Comparison of ENCODE assay signal across 7 cellular contexts in the genomic region with DNA sequence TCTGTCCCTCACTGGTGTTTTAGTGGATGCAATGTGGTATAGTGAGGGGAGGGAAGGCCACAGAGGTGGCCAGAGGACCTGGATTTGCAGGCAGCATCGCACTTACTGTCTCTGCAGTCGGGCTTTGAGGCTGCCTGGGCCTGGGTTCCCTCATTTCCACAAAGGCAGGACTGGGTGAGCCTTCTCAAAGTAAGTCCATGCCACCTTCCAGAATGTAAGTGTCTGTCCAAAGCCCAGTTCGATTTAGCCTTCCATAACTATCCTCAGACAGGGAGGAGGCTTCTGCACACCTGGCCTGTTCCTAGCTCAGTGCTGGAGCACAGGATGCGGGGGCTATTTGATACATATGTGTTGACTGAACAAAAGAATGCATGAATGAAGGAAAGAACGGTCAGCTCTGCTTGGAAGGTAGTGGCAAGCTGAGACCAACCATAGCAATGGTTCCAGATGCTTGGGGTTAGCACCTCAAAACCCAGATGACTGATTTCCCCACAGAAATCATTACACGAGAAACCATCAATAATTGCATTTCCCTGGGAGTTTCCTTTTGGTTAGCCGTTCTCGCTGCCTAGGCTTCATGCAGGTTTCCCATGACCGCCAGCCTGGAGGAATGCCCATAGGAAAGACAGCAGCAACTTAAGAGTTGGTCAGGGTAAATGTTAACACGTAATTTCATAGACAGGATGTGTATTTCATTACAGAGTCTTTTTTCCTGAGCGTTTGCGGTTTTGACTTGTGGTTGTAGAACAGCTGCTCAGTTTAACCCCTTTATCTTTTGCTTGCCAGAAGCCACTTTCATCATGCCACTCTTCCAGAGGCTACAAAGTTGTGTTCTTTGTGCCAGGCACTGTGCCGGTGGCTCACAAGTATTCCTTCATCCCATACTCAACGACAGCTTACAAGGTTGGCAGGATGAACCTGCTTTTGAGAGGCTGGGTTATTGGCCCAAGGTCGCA. TPM values are rescaled to one million over a fixed set of nuclear protein-coding genes. Genes with fewer than 3 reads are reported as not detected.
DNase-seq lines count a peak whose midpoint lies in the region; ATAC-seq lines count a peak whose summit lies in the region.

No MANE protein-coding gene starts in this region.

- no peaks in the 10 kb centered on the region for H3K9me3 Mint-ChIP-seq in activated CD4-positive, alpha-beta memory T cell treated with anti-CD3 and anti-CD28 coated beads for 36 hours
- H3K9me3 Mint-ChIP-seq in immature natural killer cell = no peaks in the 10 kb centered on the region

- peak; percentile 66 for DNase-seq in activated CD4-positive, alpha-beta memory T cell treated with anti-CD3 and anti-CD28 coated beads for 36 hours
- peak; percentile 73 to 75 (median 75) for DNase-seq in immature natural killer cell
- DNase-seq in left ventricle myocardium superior = no peak
- no peak for DNase-seq in D341Med (ENCODE audit: low spot score)

- intact Hi-C loops in activated CD4-positive, alpha-beta memory T cell treated with anti-CD3 and anti-CD28 coated beads for 36 hours (cut with micrococcal nuclease) = loop anchor here (1.0 to 10.0 kb wide), 6 partner anchors 11 to 687 kb away; a partner anchor contains a TSS
- intact Hi-C loops in left ventricle myocardium superior (cut with micrococcal nuclease) = no loop called here

- POLR2A ChIA-PET in activated CD4-positive, alpha-beta memory T cell treated with anti-CD3 and anti-CD28 coated beads for 36 hours (lab: Charles Lee) = interaction anchor here (1.2 to 2.3 kb wide), 4 partner anchors 8 to 84 kb away, joined by 5 to 11 read pairs (median 6); no protein-coding TSS in a partner anchor

- H3K27ac Mint-ChIP-seq in activated CD4-positive, alpha-beta memory T cell treated with anti-CD3 and anti-CD28 coated beads for 36 hours = peak overlapping the region; percentile 16
- peak overlapping the region; percentile 76 to 89 (median 86) for H3K27ac Mint-ChIP-seq in immature natural killer cell

- peak overlapping the region; percentile 76 for H3K4me3 Mint-ChIP-seq in activated CD4-positive, alpha-beta memory T cell treated with anti-CD3 and anti-CD28 coated beads for 36 hours
- H3K4me3 Mint-ChIP-seq in immature natural killer cell = peak overlapping the region; percentile 88 to 90 (median 89)

- CTCF ChIA-PET in activated CD4-positive, alpha-beta memory T cell treated with anti-CD3 and anti-CD28 coated beads for 36 hours (lab: Charles Lee) = interaction anchor here (1.0 to 2.8 kb wide), 3 partner anchors 13 to 552 kb away, joined by 3 to 18 read pairs (median 14); no protein-coding TSS in a partner anchor

- H3K27me3 Mint-ChIP-seq in activated CD4-positive, alpha-beta memory T cell treated with anti-CD3 and anti-CD28 coated beads for 36 hours = no peaks in the 10 kb centered on the region
- H3K27me3 Mint-ChIP-seq in immature natural killer cell (ENCODE audit: low read depth in 3 of 3) = peaks cover 9 to 20% (median 12%) of the 10 kb centered on the region in 3 donors

- H3K4me1 Mint-ChIP-seq in activated CD4-positive, alpha-beta memory T cell treated with anti-CD3 and anti-CD28 coated beads for 36 hours (ENCODE audit: low read depth) = peaks cover 63% of the 10 kb centered on the region
- peaks cover 62 to 64% of the 10 kb centered on the region in 2 donors for H3K4me1 Mint-ChIP-seq in immature natural killer cell

- H3K36me3 Mint-ChIP-seq in activated CD4-positive, alpha-beta memory T cell treated with anti-CD3 and anti-CD28 coated beads for 36 hours = peaks cover 4% of the 10 kb centered on the region
- H3K36me3 Mint-ChIP-seq in immature natural killer cell = peaks cover 0 to 6% (median 5%) of the 10 kb centered on the region in 3 donors

- ATAC-seq in GM18873 (IDR thresholded peaks at IDR 0.05; ENCODE audit: low FRiP score, unreplicated experiment) (peak; percentile 42), HG03575 (IDR thresholded peaks at IDR 0.05; ENCODE audit: extremely low read depth, insufficient number of reproducible peaks, low FRiP score, unreplicated experiment) (peak; percentile 38), HG02938 (IDR thresholded peaks at IDR 0.05; ENCODE audit: unreplicated experiment) (no peak), left ventricle myocardium superior (no peak)

RNA-seq across cellular contexts. Expression of a gene that starts 2.7 kb away (rescaled TPM):
- 10 to 100 TPM; 12.5 to 14.7 TPM for total RNA-seq in activated CD4-positive, alpha-beta memory T cell treated with anti-CD3 and anti-CD28 coated beads for 36 hours
- 10 to 100 TPM; 12.8 to 21.0 (median 14.6) TPM for polyA plus RNA-seq in immature natural killer cell
- total RNA-seq in left ventricle myocardium superior = 10.1 TPM

RNA-seq across cellular contexts. Expression of a gene that starts 33.7 kb away (rescaled TPM):
- under 1 TPM in 1 of 2 experiments, not detected in 1; 0.10 TPM for total RNA-seq in activated CD4-positive, alpha-beta memory T cell treated with anti-CD3 and anti-CD28 coated beads for 36 hours
- not detected for polyA plus RNA-seq in immature natural killer cell
- total RNA-seq in left ventricle myocardium superior = 1.7 TPM

Comparison
In these comparisons a context has a peak if more than half of its experiments do, and no peak if none do; other contexts are left out.
1. ATAC-seq: peak in GM18873 (single experiment) and HG03575 (single experiment); none in HG02938 (single experiment) and left ventricle myocardium superior (single experiment).
2. DNase-seq: peak in activated CD4-positive, alpha-beta memory T cell treated with anti-CD3 and anti-CD28 coated beads for 36 hours (single experiment) and immature natural killer cell (3 of 3); none in left ventricle myocardium superior (single experiment) and D341Med (single experiment).